ENCODE assay signal across 1 cellular context in genomic region chr5:16707869-16708192, GRCh38.
TF ChIP-seq lines count a peak whose summit lies in the region.

No MANE protein-coding gene starts in this region.

TF ChIP-seq in GM23338, 12 proteins besides CTCF, POLR2A, EP300 and RAD21 (continued from another document):
- TF ChIP-seq ZNF462 (CRISPR knock-in tag; IDR thresholded peaks at IDR 0.05) (no peak), EZH2 (IDR thresholded peaks at IDR 0.05; ENCODE audit: low read depth, unreplicated experiment) (no peak)
